In genomic region chr6:154318711-154319110, GRCh38 we compare ENCODE assay signal across 1 cellular context.
TF ChIP-seq lines count a peak whose summit lies in the region.

No MANE protein-coding gene starts in this region.

TF ChIP-seq in IMR-90, 13 proteins besides CTCF, POLR2A, EP300 and RAD21:
- TF ChIP-seq BHLHE40 (IDR thresholded peaks at IDR 0.05; ENCODE audit: low read depth, low read length) (no peak), MXI1 (IDR thresholded peaks at IDR 0.05; ENCODE audit: borderline replicate concordance, low read depth, low read length) (no peak), RFX5 (IDR thresholded peaks at IDR 0.05; ENCODE audit: low read depth, low read length) (no peak), FOS (IDR thresholded peaks at IDR 0.05; ENCODE audit: low read depth, low read length) (no peak), CEBPB (IDR thresholded peaks at IDR 0.05; ENCODE audit: low read depth, low read length) (no peak), MAFK (IDR thresholded peaks at IDR 0.05; ENCODE audit: low read depth, low read length) (no peak), SMC3 (IDR thresholded peaks at IDR 0.05; ENCODE audit: low read depth, low read length) (no peak), RCOR1 (IDR thresholded peaks at IDR 0.05; ENCODE audit: insufficient replicate concordance, low read length) (no peak), NFE2L2 (IDR thresholded peaks at IDR 0.05; ENCODE audit: low read depth, low read length) (no peak), ELK1 (IDR thresholded peaks at IDR 0.05; ENCODE audit: borderline replicate concordance, low read depth, low read length) (no peak), MAZ (IDR thresholded peaks at IDR 0.05; ENCODE audit: borderline replicate concordance, low read depth, low read length) (no peak), CHD1 (IDR thresholded peaks at IDR 0.05; ENCODE audit: low read depth, low read length) (no peak)
TF ChIP-seq in IMR-90: peak in this region for 0.
